In genomic region chr13:96834626-96835025, GRCh38 we compare ENCODE assay signal across 8 cellular contexts.
"Had no signal": no experiment of that assay in that cellular context is flagged by ENCODE, and none has a peak within 500 bp of the region (broad histone marks: within the 10 kb centered on the region; RNA-seq: fewer than 3 reads in every experiment).

No MANE protein-coding gene starts in this region.

- H3K4me1 ChIP-seq: HAP-1 had no signal

- H3K9me3 ChIP-seq: HAP-1 had no signal

- ATAC-seq: GM23338, HCT116, HepG2 had no signal

- H2AFZ ChIP-seq: GM23338 had no signal

- H3K4me3 ChIP-seq: GM23338, HAP-1 had no signal

- H3K4me2 ChIP-seq: GM23338 had no signal

- H3K36me3 ChIP-seq: HAP-1 had no signal

- H3K27ac ChIP-seq: HL-60 had no signal

- DNase-seq: H7, HFFc6 had no signal

- FAIRE-seq: H1, HepG2 had no signal
